Comparison of ENCODE assay signal across 13 cellular contexts in the genomic region with DNA sequence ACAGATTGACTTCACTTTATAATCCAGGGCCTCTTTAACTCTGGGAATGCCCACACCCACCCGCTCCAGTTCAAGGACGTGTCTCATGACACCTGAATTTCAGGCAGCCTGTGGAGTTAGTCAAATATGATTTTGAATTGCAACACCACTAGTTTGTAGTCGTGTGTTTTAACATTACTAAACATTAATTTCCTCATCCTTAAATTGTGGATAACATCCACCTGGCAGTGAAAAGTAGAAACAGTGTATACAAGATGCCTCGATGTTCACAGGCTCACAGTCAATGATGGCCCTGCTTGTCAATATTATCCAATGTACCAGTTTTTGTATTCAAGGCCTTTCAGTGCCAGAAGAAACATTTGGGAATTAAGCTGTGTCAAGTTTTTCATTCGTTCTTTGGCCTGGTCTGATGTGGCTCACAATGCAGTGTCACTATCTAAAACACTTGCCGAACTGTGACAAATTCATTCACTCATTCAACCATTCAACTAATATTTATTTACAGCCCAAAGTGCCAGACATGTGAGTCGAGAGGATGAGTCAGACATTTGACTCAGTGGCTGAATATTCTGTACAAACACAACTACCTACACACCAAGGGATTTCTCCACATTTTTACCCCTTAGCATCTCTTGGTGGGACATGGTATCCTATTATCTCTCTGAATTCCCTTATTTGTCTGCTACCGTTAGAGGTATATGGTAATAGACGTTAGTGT. TPM values are rescaled to one million over a fixed set of nuclear protein-coding genes. Genes with fewer than 3 reads are reported as not detected.
DNase-seq lines count a peak whose midpoint lies in the region; ATAC-seq and TF ChIP-seq lines count a peak whose summit lies in the region.
"Had no signal": no experiment of that assay in that cellular context is flagged by ENCODE, and none has a peak within 500 bp of the region (broad histone marks: within the 10 kb centered on the region; RNA-seq: fewer than 3 reads in every experiment).

No MANE protein-coding gene starts in this region.

- H3K36me3 ChIP-seq in MG63 (no peaks in the 10 kb centered on the region), mammary epithelial cell (ENCODE audit: insufficient read depth, low read length) (no peaks in the 10 kb centered on the region), lower lobe of right lung (no peaks in the 10 kb centered on the region), Peyer's patch (no peaks in the 10 kb centered on the region), transverse colon (no peaks in the 10 kb centered on the region)

- no peaks in the 10 kb centered on the region for H3K9me3 Mint-ChIP-seq in activated naive CD4-positive, alpha-beta T cell treated with anti-CD3 and anti-CD28 coated beads for 36 hours
- H3K9me3 Mint-ChIP-seq: activated T-cell treated with anti-CD3 and anti-CD28 coated beads, Interleukin-2, amount 50 U/mL, for 4 hours; T-helper 2 cell treated with Interferon-gamma antibody and Interleukin-4, amounts not matched to agents 5 μg/mL and 100 μg/mL, for 36 hours had no signal

- no peaks in the 10 kb centered on the region for H3K36me3 Mint-ChIP-seq in activated naive CD4-positive, alpha-beta T cell treated with anti-CD3 and anti-CD28 coated beads for 36 hours (ENCODE audit: low read depth)

- DNase-seq in Ammon's horn (ENCODE audit: low spot score) (peak; percentile 20), MG63 (peak; percentile 47), mammary epithelial cell (peak; percentile 71), lower lobe of right lung (no peak), Peyer's patch (no peak), transverse colon (no peak)
- DNase-seq in activated naive CD4-positive, alpha-beta T cell treated with anti-CD3 and anti-CD28 coated beads for 36 hours: no peak
- DNase-seq: activated T-cell treated with anti-CD3 and anti-CD28 coated beads, Interleukin-2, amount 50 U/mL, for 4 hours; COR-L47 had no signal

- no peak overlapping the region for H3K4me3 Mint-ChIP-seq in activated naive CD4-positive, alpha-beta T cell treated with anti-CD3 and anti-CD28 coated beads for 36 hours
- H3K4me3 Mint-ChIP-seq: activated T-cell treated with anti-CD3 and anti-CD28 coated beads, Interleukin-2, amount 50 U/mL, for 4 hours; T-helper 2 cell treated with Interferon-gamma antibody and Interleukin-4, amounts not matched to agents 5 μg/mL and 100 μg/mL, for 36 hours had no signal

- TF ChIP-seq CTCF in mammary epithelial cell (conservative IDR thresholded peaks at IDR 0.05 in 1 of 2, IDR thresholded peaks at IDR 0.05 in 1 of 2; ENCODE audit: extremely low read depth in 1 of 2, insufficient read depth in 1 of 2, low read depth in 1 of 2, low read length in 2 of 2) (no peak), lower lobe of right lung (IDR thresholded peaks at IDR 0.05) (no peak), Peyer's patch (IDR thresholded peaks at IDR 0.05) (no peak), transverse colon (IDR thresholded peaks at IDR 0.05) (no peak)

- H3K27me3 Mint-ChIP-seq in activated naive CD4-positive, alpha-beta T cell treated with anti-CD3 and anti-CD28 coated beads for 36 hours (ENCODE audit: low read depth): peaks cover 8% of the 10 kb centered on the region

- H3K9me3 ChIP-seq in MG63 (no peaks in the 10 kb centered on the region), mammary epithelial cell (replicated peaks; ENCODE audit: insufficient read depth, low read length) (no peaks in the 10 kb centered on the region), lower lobe of right lung (no peaks in the 10 kb centered on the region), Peyer's patch (no peaks in the 10 kb centered on the region), transverse colon (no peaks in the 10 kb centered on the region)

- H3K4me1 ChIP-seq in mammary epithelial cell (ENCODE audit: insufficient read depth, low read length) (peaks cover 8% of the 10 kb centered on the region), lower lobe of right lung (no peaks in the 10 kb centered on the region), Peyer's patch (no peaks in the 10 kb centered on the region), transverse colon (peaks cover 0 to 6% (median 3%) of the 10 kb centered on the region in 4 donors)
- H3K4me1 ChIP-seq: parathyroid adenoma had no signal

- H3K79me2 ChIP-seq in mammary epithelial cell (ENCODE audit: insufficient read depth, low read length): no peaks in the 10 kb centered on the region
- H3K79me2 ChIP-seq: parathyroid adenoma had no signal

- CTCF ChIA-PET in mammary epithelial cell (lab: Charles Lee; ENCODE audit: low non-redundant PET): no interaction called here
- CTCF ChIA-PET in activated naive CD4-positive, alpha-beta T cell treated with anti-CD3 and anti-CD28 coated beads for 36 hours (lab: Charles Lee): no interaction called here

- H3K27ac Mint-ChIP-seq in activated naive CD4-positive, alpha-beta T cell treated with anti-CD3 and anti-CD28 coated beads for 36 hours: no peak overlapping the region
- H3K27ac Mint-ChIP-seq: T-helper 2 cell treated with Interferon-gamma antibody and Interleukin-4, amounts not matched to agents 5 μg/mL and 100 μg/mL, for 36 hours had no signal

- H3K27ac ChIP-seq in mammary epithelial cell (ENCODE audit: insufficient read depth, low read depth, low read length): no peak overlapping the region
- H3K27ac ChIP-seq in lower lobe of right lung: no peak overlapping the region
- no peak overlapping the region for H3K27ac ChIP-seq in Peyer's patch
- H3K27ac ChIP-seq in transverse colon: no peak overlapping the region
- H3K27ac ChIP-seq: coronary artery, parathyroid adenoma had no signal

- in situ Hi-C loops in mammary epithelial cell (cut with MboI; ENCODE audit: low sequenced_read_pairs in 2 of 2) (no loop called here), transverse colon (cut with MboI; ENCODE audit: low pct_ligation_motif_present in 1 of 4, low pct_unique_long_range_greater_than_20kb in 1 of 4, low sequenced_read_pairs in 3 of 4) (no loop called here)

- H3K9ac ChIP-seq in mammary epithelial cell (ENCODE audit: insufficient read depth, low read length): no peak overlapping the region
- H3K9ac ChIP-seq: parathyroid adenoma had no signal

- H3K4me3 ChIP-seq in MG63 (no peak overlapping the region), mammary epithelial cell (replicated peaks in 1 of 3; ENCODE audit: insufficient read depth in 1 of 3, low read depth in 2 of 3, low read length in 3 of 3) (no peak overlapping the region), lower lobe of right lung (no peak overlapping the region), Peyer's patch (no peak overlapping the region), transverse colon (no peak overlapping the region)
- H3K4me3 ChIP-seq: coronary artery had no signal

- intact Hi-C loops in mammary epithelial cell (cut with micrococcal nuclease): loop anchor here (2.0 kb wide), 1 partner anchor 58 kb away; no protein-coding TSS in a partner anchor
- intact Hi-C loops in lower lobe of right lung (cut with DNase I): no loop called here
- intact Hi-C loops in activated naive CD4-positive, alpha-beta T cell treated with anti-CD3 and anti-CD28 coated beads for 36 hours (cut with micrococcal nuclease): no loop called here
- intact Hi-C loops in transverse colon (cut with DNase I; ENCODE audit: low total_unique reads): no loop called here

- H3K27me3 ChIP-seq in MG63 (peaks cover 9% of the 10 kb centered on the region), mammary epithelial cell (ENCODE audit: insufficient read depth, low read length) (peaks cover 3% of the 10 kb centered on the region), lower lobe of right lung (ENCODE audit: low read depth) (peaks cover 22% of the 10 kb centered on the region), Peyer's patch (peaks cover 0 to 7% of the 10 kb centered on the region in 2 donors), transverse colon (peaks cover 28% of the 10 kb centered on the region)

- no peak for TF ChIP-seq POLR2A in Peyer's patch (IDR thresholded peaks at IDR 0.05)
- TF ChIP-seq POLR2A in transverse colon (IDR thresholded peaks at IDR 0.05): no peak

- no TSS peak for BruUV-seq in mammary epithelial cell (replicated peaks; lab: Mats Ljungman, UMichigan)

- no peak for TF ChIP-seq EP300 in transverse colon (IDR thresholded peaks at IDR 0.05; ENCODE audit: low read depth)

- peaks cover 3% of the 10 kb centered on the region for H3K4me1 Mint-ChIP-seq in activated naive CD4-positive, alpha-beta T cell treated with anti-CD3 and anti-CD28 coated beads for 36 hours (ENCODE audit: low read depth)

- H4K20me1 ChIP-seq in mammary epithelial cell (ENCODE audit: insufficient read depth, low read length): no peaks in the 10 kb centered on the region

- dilution Hi-C loops in mammary epithelial cell (cut with HindIII; ENCODE audit: low sequenced_read_pairs): no loop called here

- ATAC-seq in lower lobe of right lung (peak; percentile 74 to 79), GM19324 (IDR thresholded peaks at IDR 0.05; ENCODE audit: low FRiP score, unreplicated experiment) (no peak)
- ATAC-seq: activated T-cell treated with anti-CD3 and anti-CD28 coated beads, Interleukin-2, amount 50 U/mL, for 4 hours had no signal

- WGBS in mammary epithelial cell (ENCODE audit: low coverage, missing lambda C conversion rate): 34% methylated on average over 9 of the region's 9 CpGs
- 44 to 52% methylated on average over 8 to 9 of the region's 9 CpGs for WGBS in transverse colon (ENCODE audit: low coverage in 1 of 2), 2 donors

- H2AFZ ChIP-seq in mammary epithelial cell (ENCODE audit: low read depth, low read length): no peak overlapping the region
- H2AFZ ChIP-seq: parathyroid adenoma had no signal

- H3K4me2 ChIP-seq in mammary epithelial cell (ENCODE audit: insufficient read depth, low read depth, low read length): peak overlapping the region; percentile 30

RNA-seq across cellular contexts. Expression of gene MEIOB, which starts 1.4 kb away (rescaled TPM):
- 21.6 and 71.1 TPM in 2 replicates for total RNA-seq in MG63 (2014; rRNA removed; shearing (Covaris generic); ENCODE audit: low replicate concordance)
- total RNA-seq in mammary epithelial cell (under 1 TPM in 1 of 2 donors, not detected in 1; 0.17 TPM), lower lobe of right lung (not detected), Peyer's patch (not detected), transverse colon (not detected)
- not detected for polyA plus RNA-seq in mammary epithelial cell
- not detected for polyA minus RNA-seq in mammary epithelial cell
- total RNA-seq in activated naive CD4-positive, alpha-beta T cell treated with anti-CD3 and anti-CD28 coated beads for 36 hours: under 1 TPM; 0.52 to 0.76 TPM

RNA-seq across cellular contexts. Expression of gene FAHD1, which starts 43.5 kb away (rescaled TPM):
- 33.4 and 35.4 TPM in 2 replicates for total RNA-seq in MG63 (2014; rRNA removed; shearing (Covaris generic); ENCODE audit: low replicate concordance)
- 10 to 100 TPM; 33.1 to 61.3 TPM for total RNA-seq in mammary epithelial cell
- 83.2 TPM for polyA plus RNA-seq in mammary epithelial cell
- polyA minus RNA-seq in mammary epithelial cell: 70.6 TPM
- 16.1 TPM for total RNA-seq in lower lobe of right lung
- 1 to 10 TPM; 6.0 to 7.3 TPM for total RNA-seq in activated naive CD4-positive, alpha-beta T cell treated with anti-CD3 and anti-CD28 coated beads for 36 hours
- total RNA-seq in Peyer's patch: 100 to 1,000 TPM; 107 to 188 (median 152) TPM
- total RNA-seq in transverse colon: 100 to 1,000 TPM in 2 of 4 donors, 10 to 100 TPM in 2; 88.0 to 149 (median 104) TPM

RNA-seq across cellular contexts. Expression of gene HAGH, which starts 43.9 kb away (rescaled TPM):
- 120 and 186 TPM in 2 replicates for total RNA-seq in MG63 (2014; rRNA removed; shearing (Covaris generic); ENCODE audit: low replicate concordance)
- total RNA-seq in mammary epithelial cell: 10 to 100 TPM; 38.7 to 43.8 TPM
- 40.8 TPM for polyA plus RNA-seq in mammary epithelial cell
- polyA minus RNA-seq in mammary epithelial cell: 18.2 TPM
- 69.1 TPM for total RNA-seq in lower lobe of right lung
- 10 to 100 TPM; 29.9 to 30.1 TPM for total RNA-seq in activated naive CD4-positive, alpha-beta T cell treated with anti-CD3 and anti-CD28 coated beads for 36 hours
- total RNA-seq in Peyer's patch: 100 to 1,000 TPM; 105 to 187 (median 155) TPM
- total RNA-seq in transverse colon: 100 to 1,000 TPM in 2 of 4 donors, 10 to 100 TPM in 2; 40.6 to 403 (median 121) TPM

RNA-seq across cellular contexts. Expression of gene HS3ST6, which starts 47.7 kb away (rescaled TPM):
- total RNA-seq in MG63 (2014; rRNA removed; shearing (Covaris generic); ENCODE audit: low replicate concordance): not detected in 2 replicates
- not detected for total RNA-seq in mammary epithelial cell
- not detected for polyA plus RNA-seq in mammary epithelial cell
- polyA minus RNA-seq in mammary epithelial cell: not detected
- 1.3 TPM for total RNA-seq in lower lobe of right lung
- not detected for total RNA-seq in activated naive CD4-positive, alpha-beta T cell treated with anti-CD3 and anti-CD28 coated beads for 36 hours
- total RNA-seq in Peyer's patch: not detected
- total RNA-seq in transverse colon: 1 to 10 TPM in 2 of 4 donors, under 1 TPM in 1, not detected in 1; 1.00 to 4.4 (median 1.1) TPM
- total RNA-seq: activated T-cell treated with anti-CD3 and anti-CD28 coated beads, Interleukin-2, amount 50 U/mL, for 4 hours had no signal

Comparison
In these comparisons a context has a peak if more than half of its experiments do, and no peak if none do; other contexts are left out.
1. DNase-seq: peak in Ammon's horn (single experiment), MG63 (single experiment) and mammary epithelial cell (single experiment); none in lower lobe of right lung (single experiment), activated naive CD4-positive, alpha-beta T cell treated with anti-CD3 and anti-CD28 coated beads for 36 hours (single experiment), Peyer's patch (0 of 3) and transverse colon (single experiment).
2. RNA of gene MEIOB, which starts 1.4 kb away (total RNA-seq): 21.6 to 71.1 TPM in MG63; 0.52 to 0.76 TPM in activated naive CD4-positive, alpha-beta T cell treated with anti-CD3 and anti-CD28 coated beads for 36 hours, 0.17 TPM in mammary epithelial cell, not detected in lower lobe of right lung (single experiment), not detected in Peyer's patch and not detected in transverse colon; every median in the first group is over 10 times any median in the second.